In genomic region chr22:30235687-30236170, GRCh38 we compare ENCODE assay signal across 10 cellular contexts. TPM values are rescaled to one million over a fixed set of nuclear protein-coding genes. Genes with fewer than 3 reads are reported as not detected.
DNase-seq lines count a peak whose midpoint lies in the region; ATAC-seq, FAIRE-seq and TF ChIP-seq lines count a peak whose summit lies in the region.
"Had no signal": no experiment of that assay in that cellular context is flagged by ENCODE, and none has a peak within 500 bp of the region (broad histone marks: within the 10 kb centered on the region; RNA-seq: fewer than 3 reads in every experiment).

No MANE protein-coding gene starts in this region.

- peak overlapping the region; percentile 42 for H3K4me2 ChIP-seq in osteoblast (ENCODE audit: insufficient read depth, low read length)

- H3K27ac ChIP-seq in epithelial cell of prostate (peak overlapping the region; percentile 24), osteoblast (ENCODE audit: low read depth, low read length) (peak overlapping the region; percentile 93)
- H3K27ac ChIP-seq: esophagus muscularis mucosa had no signal

- no peaks in the 10 kb centered on the region for H3K27me3 ChIP-seq in osteoblast (ENCODE audit: insufficient read depth, low read length)

- no peak for TF ChIP-seq CTCF in osteoblast (IDR thresholded peaks at IDR 0.05; ENCODE audit: extremely low read depth, low read depth, low read length)

- H3K36me3 ChIP-seq in osteoblast (ENCODE audit: insufficient read depth, low read length): peaks cover 4% of the 10 kb centered on the region
- H3K36me3 ChIP-seq: esophagus muscularis mucosa had no signal

- no peaks in the 10 kb centered on the region for H3K9me3 ChIP-seq in osteoblast (ENCODE audit: low read depth, low read length)
- H3K9me3 ChIP-seq: esophagus muscularis mucosa had no signal

- no peak overlapping the region for H3K4me3 ChIP-seq in osteoblast (ENCODE audit: insufficient read depth, low read length)
- H3K4me3 ChIP-seq: esophagus muscularis mucosa had no signal

- peaks cover 35% of the 10 kb centered on the region for H3K4me1 ChIP-seq in osteoblast (ENCODE audit: insufficient read depth, low read length)

- no peak for ATAC-seq in GM21360 (IDR thresholded peaks at IDR 0.05; ENCODE audit: unreplicated experiment)

- peak; percentile 97 for FAIRE-seq in RCC 7860 (lab: Jason Lieb, UNC)

- no peaks in the 10 kb centered on the region for H4K20me1 ChIP-seq in osteoblast (ENCODE audit: insufficient read depth, low read length)

- peak; percentile 81 for DNase-seq in G401 (ENCODE audit: low spot score)
- DNase-seq in RCC 7860 (ENCODE audit: low spot score): peak; percentile 99
- DNase-seq in epithelial cell of prostate (ENCODE audit: low read depth, low spot score): no peak
- DNase-seq in osteoblast (ENCODE audit: insufficient read length, low spot score, missing footprints): peak; percentile 93
- DNase-seq in NCI-H748 (lab: John Stamatoyannopoulos, UW; ENCODE audit: unreplicated experiment): no peak
- DNase-seq in MV-4-11 (lab: John Stamatoyannopoulos, UW): no peak
- no peak for DNase-seq in anterior cingulate cortex (lab: John Stamatoyannopoulos, UW)
- DNase-seq: NCI-H1694 had no signal

- in situ Hi-C loops in G401 (cut with HindIII; ENCODE audit: low sequenced_read_pairs): no loop called here

- no peaks in the 10 kb centered on the region for H3K79me2 ChIP-seq in osteoblast (ENCODE audit: insufficient read depth, low read length)

- peak overlapping the region; percentile 32 for H2AFZ ChIP-seq in osteoblast (ENCODE audit: low read length)

RNA-seq across cellular contexts. Expression of gene LIF, which starts 10.8 kb away (rescaled TPM):
- total RNA-seq in G401 (2014; rRNA removed; shearing (Covaris generic)): 24.5 and 36.5 TPM in 2 replicates
- total RNA-seq in osteoblast: 3.2 and 3.3 TPM in 2 replicates

RNA-seq across cellular contexts. Expression of gene OSM, which starts 30.9 kb away (rescaled TPM):
- not detected in 2 replicates for total RNA-seq in G401 (2014; rRNA removed; shearing (Covaris generic))
- not detected in 2 replicates for total RNA-seq in osteoblast

RNA-seq across cellular contexts. Expression of gene CASTOR1, which starts 53.6 kb away (rescaled TPM):
- total RNA-seq in G401 (2014; rRNA removed; shearing (Covaris generic)): 9.8 and 11.3 TPM in 2 replicates
- 5.3 and 5.8 TPM in 2 replicates for total RNA-seq in osteoblast

Comparison
In these comparisons a context has a peak if more than half of its experiments do, and no peak if none do; other contexts are left out.
1. DNase-seq: peak in G401 (single experiment), RCC 7860 (single experiment) and osteoblast (single experiment); none in epithelial cell of prostate (single experiment), NCI-H748 (single experiment), MV-4-11 (single experiment) and anterior cingulate cortex (0 of 58).